Comparison of ENCODE assay signal across 8 cellular contexts in genomic region chr13:114131581-114132418, GRCh38. TPM values are rescaled to one million over a fixed set of nuclear protein-coding genes. Genes with fewer than 3 reads are reported as not detected.
A peak's percentile ranks its signal among the peaks of the same experiment; 100 is the strongest.
DNase-seq lines count a peak whose midpoint lies in the region; ATAC-seq and TF ChIP-seq lines count a peak whose summit lies in the region.

No MANE protein-coding gene starts in this region.

- H3K4me3 ChIP-seq in OCI-LY7 (ENCODE audit: low read depth, low read length, poor library complexity, severe bottlenecking) (peak overlapping the region; percentile 63), brain microvascular endothelial cell (ENCODE audit: low read depth, low read length) (peak overlapping the region; percentile 96)

- peak overlapping the region; percentile 73 for H3K4me2 ChIP-seq in OCI-LY7 (ENCODE audit: low read length)

- CTCF ChIA-PET in OCI-LY7 (lab: Charles Lee; ENCODE audit: unreplicated experiment) = no interaction called here

- peaks cover 8% of the 10 kb centered on the region; the same call in 1 of the 2 replicates for H4K20me1 ChIP-seq in OCI-LY7 (ENCODE audit: insufficient read depth, low read length)

- H3K4me1 ChIP-seq in OCI-LY7 (ENCODE audit: insufficient read depth, low read length, poor library complexity, severe bottlenecking) = peaks cover 40% of the 10 kb centered on the region

- H3K27me3 ChIP-seq in brain microvascular endothelial cell (replicated peaks) = no peaks in the 10 kb centered on the region

- POLR2A ChIA-PET in OCI-LY7 (lab: Charles Lee) = no interaction called here

- no peaks in the 10 kb centered on the region for H3K36me3 ChIP-seq in OCI-LY7 (ENCODE audit: insufficient read depth, low read length)
- no peaks in the 10 kb centered on the region for H3K36me3 ChIP-seq in brain microvascular endothelial cell (replicated peaks)

- peak; percentile 38 for ATAC-seq in left colon

- no TSS peak for BruUV-seq in OCI-LY7 (replicated peaks; lab: Mats Ljungman, UMichigan)

- H2AFZ ChIP-seq in OCI-LY7 (ENCODE audit: low read length) = no peak overlapping the region

- no peaks in the 10 kb centered on the region for H3K9me2 ChIP-seq in OCI-LY7 (ENCODE audit: insufficient read depth, low read length)

- TF ChIP-seq CTCF in GM10266 (IDR thresholded peaks at IDR 0.05; ENCODE audit: control insufficient read depth, insufficient read depth, low read depth, missing control alignments) (no peak), OCI-LY7 (conservative IDR thresholded peaks at IDR 0.05; ENCODE audit: low read length) (no peak), brain microvascular endothelial cell (IDR thresholded peaks at IDR 0.05; ENCODE audit: low read depth, low read length, missing control alignments) (no peak)

- no peak overlapping the region for H3K27ac ChIP-seq in OCI-LY7 (ENCODE audit: low read depth, low read length, poor library complexity, severe bottlenecking)
- peak overlapping the region; percentile 96 for H3K27ac ChIP-seq in brain microvascular endothelial cell

- H3K9me3 ChIP-seq in OCI-LY7 (ENCODE audit: low read length) = no peaks in the 10 kb centered on the region

- DNase-seq in GM10266 (ENCODE audit: extremely low spot score) (peak; percentile 60), HCEC 1CT (peak; percentile 41), OCI-LY7 (ENCODE audit: low spot score) (no peak), brain microvascular endothelial cell (no peak), left colon (peak in 1 of 2 donors; percentile 49), COR-L47 (lab: John Stamatoyannopoulos, UW) (no peak), cerebellum (ENCODE audit: low spot score) (no peak)
- DNase-seq in stimulated activated naive CD4-positive, alpha-beta T cell treated with Interleukin-2 at 50 U/mL for 16 hours (lab: John Stamatoyannopoulos, UW) = peak; percentile 45

- in situ Hi-C loops in brain microvascular endothelial cell (cut with HindIII; ENCODE audit: low pct_ligation_motif_present, low sequenced_read_pairs) = no loop called here

- intact Hi-C loops in OCI-LY7 (cut with micrococcal nuclease; ENCODE audit: unreplicated experiment) = no loop called here
- intact Hi-C loops in left colon (cut with DNase I, micrococcal nuclease) = no loop called here

- no peaks in the 10 kb centered on the region for H3K79me2 ChIP-seq in OCI-LY7 (ENCODE audit: insufficient read depth, low read depth, low read length)

RNA-seq across cellular contexts. Expression of gene RASA3, which starts 0.6 kb away (rescaled TPM):
- total RNA-seq in OCI-LY7 (2014; rRNA removed; shearing (Covaris generic)) = 3.6 and 4.4 TPM in 2 replicates
- total RNA-seq in OCI-LY7 (2022) (15.0 and 17.9 TPM in 2 replicates), left colon (1 to 10 TPM; 6.5 to 9.0 TPM), cerebellum (19.1 TPM)

RNA-seq across cellular contexts. Expression of gene CFAP97D2, which starts 47.3 kb away (rescaled TPM):
- not detected in 2 replicates for total RNA-seq in OCI-LY7 (2014; rRNA removed; shearing (Covaris generic))
- total RNA-seq in OCI-LY7 (2022) (not detected in 2 replicates), left colon (not detected), cerebellum (not detected)

Comparison
In these comparisons a context has a peak if more than half of its experiments do, and no peak if none do; other contexts are left out.
1. DNase-seq: peak in GM10266 (single experiment), HCEC 1CT (single experiment) and stimulated activated naive CD4-positive, alpha-beta T cell treated with Interleukin-2 at 50 U/mL for 16 hours (single experiment); none in OCI-LY7 (single experiment), brain microvascular endothelial cell (single experiment), COR-L47 (single experiment) and cerebellum (single experiment).